ENCODE assay signal across 28 cellular contexts in genomic region chr2:7844414-7844961, GRCh38.
DNase-seq lines count a peak whose midpoint lies in the region; ATAC-seq and TF ChIP-seq lines count a peak whose summit lies in the region.
"Had no signal": no experiment of that assay in that cellular context is flagged by ENCODE, and none has a peak within 500 bp of the region (broad histone marks: within the 10 kb centered on the region; RNA-seq: fewer than 3 reads in every experiment).

No MANE protein-coding gene starts in this region.

- H3K36me3 ChIP-seq in mammary epithelial cell (ENCODE audit: insufficient read depth, low read length) (no peaks in the 10 kb centered on the region), SJSA1 (no peaks in the 10 kb centered on the region), esophagus muscularis mucosa (no peaks in the 10 kb centered on the region), sigmoid colon (no peaks in the 10 kb centered on the region), Peyer's patch (no peaks in the 10 kb centered on the region)
- H3K36me3 ChIP-seq: cardiac muscle cell, heart right ventricle, suprapubic skin, uterus had no signal

- H3K4me2 ChIP-seq in mammary epithelial cell (ENCODE audit: insufficient read depth, low read depth, low read length) = peak overlapping the region; percentile 69
- H3K4me2 ChIP-seq: A549, smooth muscle cell had no signal

- no peaks in the 10 kb centered on the region for H4K20me1 ChIP-seq in mammary epithelial cell (ENCODE audit: insufficient read depth, low read length)

- H3K27me3 Mint-ChIP-seq in MCF 10A (ENCODE audit: insufficient read depth, unreplicated experiment) = no peaks in the 10 kb centered on the region
- H3K27me3 Mint-ChIP-seq: activated CD8-positive, alpha-beta memory T cell treated with anti-CD3 and anti-CD28 coated beads, Interleukin-2, amount 10 ng/mL, durations not matched to agents 7 days and 5 days had no signal

- WGBS in mammary epithelial cell (ENCODE audit: low coverage, missing lambda C conversion rate) = 24% methylated on average over 9 of the region's 9 CpGs
- 62% methylated on average over 9 of the region's 9 CpGs for WGBS in esophagus muscularis mucosa
- 81 to 82% methylated on average over 9 of the region's 9 CpGs for WGBS in sigmoid colon, 2 donors

- no peaks in the 10 kb centered on the region for H3K9me3 Mint-ChIP-seq in MCF 10A (ENCODE audit: unreplicated experiment)

- TF ChIP-seq EP300 in esophagus muscularis mucosa (IDR thresholded peaks at IDR 0.05) (no peak), sigmoid colon (IDR thresholded peaks at IDR 0.05) (no peak)

- TF ChIP-seq CTCF in mammary epithelial cell (conservative IDR thresholded peaks at IDR 0.05 in 1 of 2, IDR thresholded peaks at IDR 0.05 in 1 of 2; ENCODE audit: extremely low read depth in 1 of 2, insufficient read depth in 1 of 2, low read depth in 1 of 2, low read length in 2 of 2) (no peak), MCF 10A (IDR thresholded peaks at IDR 0.05; ENCODE audit: unreplicated experiment) (no peak), esophagus muscularis mucosa (IDR thresholded peaks at IDR 0.05) (no peak), sigmoid colon (IDR thresholded peaks at IDR 0.05) (no peak), Peyer's patch (IDR thresholded peaks at IDR 0.05) (no peak)

- dilution Hi-C loops in mammary epithelial cell (cut with HindIII; ENCODE audit: low sequenced_read_pairs) = no loop called here

- H3K36me3 Mint-ChIP-seq in MCF 10A (ENCODE audit: insufficient read depth, unreplicated experiment) = no peaks in the 10 kb centered on the region

- H2AFZ ChIP-seq in mammary epithelial cell (ENCODE audit: low read depth, low read length) = peak overlapping the region; percentile 80

- peak overlapping the region in 1 of 3 experiments; percentile 11 for H3K4me3 ChIP-seq in mammary epithelial cell (replicated peaks in 1 of 3; ENCODE audit: insufficient read depth in 1 of 3, low read depth in 2 of 3, low read length in 3 of 3)
- H3K4me3 ChIP-seq in SJSA1 = no peak overlapping the region
- H3K4me3 ChIP-seq in esophagus muscularis mucosa = no peak overlapping the region
- no peak overlapping the region for H3K4me3 ChIP-seq in sigmoid colon
- no peak overlapping the region for H3K4me3 ChIP-seq in Peyer's patch
- H3K4me3 ChIP-seq: A549, cardiac muscle cell, heart right ventricle, psoas muscle, smooth muscle cell, suprapubic skin, uterus had no signal

- no peaks in the 10 kb centered on the region for H3K9me3 ChIP-seq in mammary epithelial cell (replicated peaks; ENCODE audit: insufficient read depth, low read length)
- H3K9me3 ChIP-seq in SJSA1 (replicated peaks) = peaks cover 5% of the 10 kb centered on the region; the same call in 1 of the 2 replicates
- H3K9me3 ChIP-seq in esophagus muscularis mucosa = no peaks in the 10 kb centered on the region
- H3K9me3 ChIP-seq in sigmoid colon = no peaks in the 10 kb centered on the region
- no peaks in the 10 kb centered on the region for H3K9me3 ChIP-seq in Peyer's patch
- H3K9me3 ChIP-seq: psoas muscle, suprapubic skin, uterus had no signal

- TF ChIP-seq POLR2A in esophagus muscularis mucosa (IDR thresholded peaks at IDR 0.05; ENCODE audit: low read depth) (no peak), sigmoid colon (IDR thresholded peaks at IDR 0.05) (no peak), Peyer's patch (IDR thresholded peaks at IDR 0.05) (no peak)

- CTCF ChIA-PET in mammary epithelial cell (lab: Charles Lee; ENCODE audit: low non-redundant PET) = no interaction called here
- CTCF ChIA-PET in MCF 10A (lab: Yijun Ruan, JAX) = no interaction called here

- H3K9ac ChIP-seq in mammary epithelial cell (ENCODE audit: insufficient read depth, low read length) = no peak overlapping the region

- no peak for ATAC-seq in HG03342 (IDR thresholded peaks at IDR 0.05; ENCODE audit: unreplicated experiment)
- no peak for ATAC-seq in HG03175 (IDR thresholded peaks at IDR 0.05; ENCODE audit: unreplicated experiment)
- ATAC-seq: activated CD8-positive, alpha-beta memory T cell treated with anti-CD3 and anti-CD28 coated beads, Interleukin-2, amount 10 ng/mL, durations not matched to agents 7 days and 5 days; left colon; psoas muscle; stimulated activated naive B cell treated with anti-CD40 and anti-IgM and Interleukin-4, amounts not matched to agents 10 μg/mL and 1 μg/mL and 100 μg/mL, for 72 hours had no signal

- H3K27ac ChIP-seq in mammary epithelial cell (ENCODE audit: insufficient read depth, low read depth, low read length) (peak overlapping the region; percentile 56), SJSA1 (peak overlapping the region; percentile 60), esophagus muscularis mucosa (replicated peaks in 1 of 4) (no peak overlapping the region), sigmoid colon (peak overlapping the region in 3 of 4 donors; percentile 16 to 64 (median 40)), Peyer's patch (no peak overlapping the region)
- H3K27ac ChIP-seq: A549, cardiac muscle cell, heart right ventricle, psoas muscle, suprapubic skin, uterus had no signal

- DNase-seq in mammary epithelial cell (peak; percentile 24), MCF 10A (ENCODE audit: unreplicated experiment) (no peak), SJSA1 (ENCODE audit: low read depth in 1 of 2, low spot score in 2 of 2) (no peak), esophagus muscularis mucosa (ENCODE audit: extremely low spot score) (peak; percentile 45), sigmoid colon (no peak), Peyer's patch (no peak)
- DNase-seq: activated CD4-positive, alpha-beta T cell treated with anti-CD3 and anti-CD28 coated beads for 48 hours; activated CD8-positive, alpha-beta memory T cell treated with anti-CD3 and anti-CD28 coated beads, Interleukin-2, amount 10 ng/mL, durations not matched to agents 7 days and 5 days; activated naive CD4-positive, alpha-beta T cell treated with anti-CD3 and anti-CD28 coated beads for 36 hours; activated T-cell treated with anti-CD3 and anti-CD28 coated beads, Interleukin-2, amount 50 U/mL, for 72 hours; C1 segment of cervical spinal cord; DMS79 treated with DMSO at 0.1 percent for 48 hours; HCEC 1CT; heart right ventricle; left colon; mesendoderm; NCI-H1092 treated with DMSO at 0.1 percent for 48 hours; NCI-H510A treated with DMSO at 0.1 percent for 48 hours; psoas muscle; stimulated activated CD4-positive, alpha-beta T cell treated with anti-CD3 and anti-CD28 coated beads, Interleukin-2, amount 100 ng/mL, for 48 hours; stimulated activated naive B cell treated with anti-CD40 and anti-IgM and Interleukin-4, amounts not matched to agents 10 μg/mL and 1 μg/mL and 100 μg/mL, for 72 hours; uterus had no signal

- no TSS peak for BruUV-seq in mammary epithelial cell (replicated peaks; lab: Mats Ljungman, UMichigan)
- no TSS peak for BruUV-seq in MCF 10A (replicated peaks; lab: Mats Ljungman, UMichigan)

- intact Hi-C loops in mammary epithelial cell (cut with micrococcal nuclease) (loop anchor here (10.0 kb wide), 1 partner anchor 840 kb away; the partner anchor contains the start of gene ID2), MCF 10A (cut with micrococcal nuclease) (no loop called here), esophagus muscularis mucosa (cut with DNase I) (no loop called here), sigmoid colon (cut with DNase I) (loop anchor here (10.0 kb wide), 1 partner anchor 420 kb away; no protein-coding TSS in a partner anchor)

- H3K79me2 ChIP-seq in mammary epithelial cell (ENCODE audit: insufficient read depth, low read length) = no peaks in the 10 kb centered on the region

- peaks cover 42% of the 10 kb centered on the region for H3K4me1 ChIP-seq in mammary epithelial cell (ENCODE audit: insufficient read depth, low read length)
- peaks cover 61% of the 10 kb centered on the region for H3K4me1 ChIP-seq in SJSA1 (replicated peaks)
- H3K4me1 ChIP-seq in esophagus muscularis mucosa = peaks cover 0 to 33% (median 23%) of the 10 kb centered on the region in 4 donors
- peaks cover 0 to 38% (median 33%) of the 10 kb centered on the region in 4 donors for H3K4me1 ChIP-seq in sigmoid colon
- no peaks in the 10 kb centered on the region for H3K4me1 ChIP-seq in Peyer's patch
- H3K4me1 ChIP-seq: A549, psoas muscle, suprapubic skin, uterus had no signal

- no peaks in the 10 kb centered on the region for H3K27me3 ChIP-seq in mammary epithelial cell (ENCODE audit: insufficient read depth, low read length)
- H3K27me3 ChIP-seq in SJSA1 (replicated peaks) = no peaks in the 10 kb centered on the region
- no peaks in the 10 kb centered on the region for H3K27me3 ChIP-seq in esophagus muscularis mucosa
- H3K27me3 ChIP-seq in sigmoid colon = no peaks in the 10 kb centered on the region
- H3K27me3 ChIP-seq in Peyer's patch = no peaks in the 10 kb centered on the region
- H3K27me3 ChIP-seq: cardiac muscle cell, heart right ventricle, suprapubic skin, uterus had no signal

- H3K27ac Mint-ChIP-seq in MCF 10A (ENCODE audit: low read depth, unreplicated experiment) = no peak overlapping the region
- H3K27ac Mint-ChIP-seq: activated CD8-positive, alpha-beta memory T cell treated with anti-CD3 and anti-CD28 coated beads, Interleukin-2, amount 10 ng/mL, durations not matched to agents 7 days and 5 days; activated naive CD4-positive, alpha-beta T cell treated with anti-CD3 and anti-CD28 coated beads for 36 hours; stimulated activated naive B cell treated with anti-CD40 and anti-IgM and Interleukin-4, amounts not matched to agents 10 μg/mL and 1 μg/mL and 100 μg/mL, for 72 hours had no signal

- H3K4me3 Mint-ChIP-seq in MCF 10A (ENCODE audit: unreplicated experiment) = no peak overlapping the region
- H3K4me3 Mint-ChIP-seq: activated CD8-positive, alpha-beta memory T cell treated with anti-CD3 and anti-CD28 coated beads, Interleukin-2, amount 10 ng/mL, durations not matched to agents 7 days and 5 days; activated naive CD4-positive, alpha-beta T cell treated with anti-CD3 and anti-CD28 coated beads for 36 hours; activated T-cell treated with anti-CD3 and anti-CD28 coated beads, Interleukin-2, amount 50 U/mL, for 72 hours; stimulated activated naive B cell treated with anti-CD40 and anti-IgM and Interleukin-4, amounts not matched to agents 10 μg/mL and 1 μg/mL and 100 μg/mL, for 72 hours had no signal

- POLR2A ChIA-PET in MCF 10A (lab: Yijun Ruan, JAX) = no interaction called here

- H3K4me1 Mint-ChIP-seq in MCF 10A (ENCODE audit: insufficient read depth, unreplicated experiment) = peaks cover 22% of the 10 kb centered on the region
- H3K4me1 Mint-ChIP-seq: stimulated activated naive B cell treated with anti-CD40 and anti-IgM and Interleukin-4, amounts not matched to agents 10 μg/mL and 1 μg/mL and 100 μg/mL, for 72 hours had no signal

- in situ Hi-C loops in mammary epithelial cell (cut with MboI; ENCODE audit: low sequenced_read_pairs in 2 of 2) = no loop called here

Comparison
In these comparisons a context has a peak if more than half of its experiments do, and no peak if none do; other contexts are left out.
1. DNase-seq: peak in mammary epithelial cell (single experiment) and esophagus muscularis mucosa (single experiment); none in MCF 10A (single experiment), SJSA1 (0 of 2), sigmoid colon (single experiment) and Peyer's patch (0 of 3).
2. intact Hi-C loops: an anchor here in mammary epithelial cell (10.0 kb wide) and sigmoid colon (10.0 kb wide); none called in MCF 10A and esophagus muscularis mucosa.
3. H3K27ac ChIP-seq: peak in mammary epithelial cell (single experiment), SJSA1 (single experiment) and sigmoid colon (3 of 4); none in esophagus muscularis mucosa (0 of 4) and Peyer's patch (0 of 4).